Comparison of ENCODE assay signal across 18 cellular contexts in genomic region chr3:156661158-156661557, GRCh38. TPM values are rescaled to one million over a fixed set of nuclear protein-coding genes. Genes with fewer than 3 reads are reported as not detected.
DNase-seq lines count a peak whose midpoint lies in the region; ATAC-seq, FAIRE-seq and TF ChIP-seq lines count a peak whose summit lies in the region.
"Had no signal": no experiment of that assay in that cellular context is flagged by ENCODE, and none has a peak within 500 bp of the region (broad histone marks: within the 10 kb centered on the region; RNA-seq: fewer than 3 reads in every experiment).

No MANE protein-coding gene starts in this region.

- CTCF ChIA-PET in GM12878 (lab: Yijun Ruan, JAX): interaction anchor here (1.0 to 1.9 kb wide), 3 partner anchors 10 to 15 kb away, joined by 4 to 6 read pairs (median 6); partner anchors contain the start of gene TIPARP

- SMC1A ChIA-PET in GM12878 (lab: Charles Lee; ENCODE audit: uncharacterized antibody, unreplicated experiment): interaction anchor here (0.9 to 2.6 kb wide), 6 partner anchors 13 to 118 kb away, joined by 3 to 11 read pairs (median 5); no protein-coding TSS in a partner anchor

- H3K79me2 ChIP-seq in GM12878 (ENCODE audit: control insufficient read depth, insufficient read depth, low read length): no peaks in the 10 kb centered on the region

- peaks cover 3% of the 10 kb centered on the region for H3K27me3 Mint-ChIP-seq in glutamatergic neuron (ENCODE audit: unreplicated experiment)

- TF ChIP-seq RAD21 in GM12878 (IDR thresholded peaks at IDR 0.05; ENCODE audit: insufficient read depth, low read depth, low read length): no peak

- H3K27ac ChIP-seq in GM12878 (ENCODE audit: control insufficient read depth, insufficient read depth) (no peak overlapping the region), kidney (ENCODE audit: low read depth in 2 of 2, low read length in 2 of 2) (no peak overlapping the region)
- H3K27ac ChIP-seq: testis, VCaP had no signal

- no TSS peak for BruUV-seq in GM12878 (replicated peaks; lab: Mats Ljungman, UMichigan)

- POLR2A ChIA-PET in GM12878 (lab: Charles Lee): interaction anchor here (1.9 kb wide), 1 partner anchor 106 kb away, joined by 8 read pairs; the partner anchor contains the start of gene SSR3

- no peaks in the 10 kb centered on the region for H3K27me3 ChIP-seq in GM12878 (replicated peaks in 1 of 2; ENCODE audit: control insufficient read depth in 2 of 2, insufficient read depth in 2 of 2, low read length in 1 of 2)
- H3K27me3 ChIP-seq: testis had no signal

- H3K9ac ChIP-seq in GM12878 (ENCODE audit: control insufficient read depth, insufficient read depth, low read length) (no peak overlapping the region), kidney (ENCODE audit: low read length in 2 of 2) (no peak overlapping the region)

- no peak for TF ChIP-seq EP300 in GM12878 (IDR thresholded peaks at IDR 0.05; ENCODE audit: borderline replicate concordance in 1 of 2, control insufficient read depth in 1 of 2, low read depth in 2 of 2, low read length in 2 of 2)

- DNase-seq in GM12865 (ENCODE audit: low read depth): peak; percentile 49
- DNase-seq in GM12878 (ENCODE audit: low read depth, low spot score): no peak
- no peak for DNase-seq in stimulated activated CD4-positive, alpha-beta T cell treated with anti-CD3 and anti-CD28 coated beads, Interleukin-4, amount 100 ng/mL, for 4 hours
- no peak for DNase-seq in kidney
- DNase-seq in activated gamma-delta T cell treated with Interleukin-2 at 50 U/mL for 16 hours: no peak
- DNase-seq in glutamatergic neuron: no peak
- DNase-seq: amniotic stem cell; central memory CD4-positive, alpha-beta T cell; effector memory CD4-positive, alpha-beta T cell; NCI-H1417 treated with DMSO at 0.1 percent for 48 hours; NCI-H2171; testis had no signal

- TF ChIP-seq POLR2A in GM12878 (IDR thresholded peaks at IDR 0.05; ENCODE audit: low read depth, low read length): no peak

- no peaks in the 10 kb centered on the region for H3K4me1 Mint-ChIP-seq in glutamatergic neuron (ENCODE audit: low read depth, unreplicated experiment)

- 45% methylated on average over 2 of the region's 2 CpGs for WGBS in GM12878 (ENCODE audit: insufficient coverage, insufficient replicate concordance, low lambda C conversion rate, missing lambda C conversion rate)

- FAIRE-seq in GM12878 (lab: Jason Lieb, UNC): no peak
- no peak for FAIRE-seq in kidney (lab: Jason Lieb, UNC)
- FAIRE-seq: G401.6, islet of Langerhans had no signal

- peak overlapping the region; percentile 1 for H3K4me2 ChIP-seq in GM12878 (ENCODE audit: control insufficient read depth, insufficient read depth)

- H2AFZ ChIP-seq in GM12878 (ENCODE audit: control insufficient read depth, low read depth, low read length): no peak overlapping the region

- H3K9me3 ChIP-seq in GM12878 (replicated peaks; ENCODE audit: control insufficient read depth, insufficient read depth, low read length): no peaks in the 10 kb centered on the region
- H3K9me3 ChIP-seq in kidney (ENCODE audit: control insufficient read depth in 1 of 2, low read length in 2 of 2): no peaks in the 10 kb centered on the region
- H3K9me3 ChIP-seq: testis had no signal

- no peak overlapping the region for H3K4me3 Mint-ChIP-seq in glutamatergic neuron (ENCODE audit: unreplicated experiment)

- no peak for TF ChIP-seq CTCF in GM12865 (IDR thresholded peaks at IDR 0.05; ENCODE audit: insufficient read depth, low read depth, low read length, missing control alignments)
- no peak for TF ChIP-seq CTCF in GM12878 (IDR thresholded peaks at IDR 0.05 in 2 of 3, conservative IDR thresholded peaks at IDR 0.05 in 1 of 3; ENCODE audit: control insufficient read depth in 2 of 3, extremely low read depth in 1 of 3, insufficient read depth in 1 of 3, low read depth in 3 of 3, low read length in 3 of 3)
- TF ChIP-seq CTCF in kidney (IDR thresholded peaks at IDR 0.05; ENCODE audit: borderline replicate concordance, extremely low read depth, insufficient read depth): no peak
- TF ChIP-seq CTCF in glutamatergic neuron (IDR thresholded peaks at IDR 0.05; ENCODE audit: partially characterized antibody, unreplicated experiment): no peak

- no peaks in the 10 kb centered on the region for H4K20me1 ChIP-seq in GM12878 (ENCODE audit: control insufficient read depth, insufficient read depth)

- peak; percentile 31 for ATAC-seq in GM21360 (IDR thresholded peaks at IDR 0.05; ENCODE audit: unreplicated experiment)
- ATAC-seq in HG03521 (IDR thresholded peaks at IDR 0.05; ENCODE audit: unreplicated experiment): peak; percentile 28
- peak; percentile 66 for ATAC-seq in GM12878

- intact Hi-C loops in GM12878 (cut with micrococcal nuclease; ENCODE audit: unreplicated experiment) (no loop called here), kidney (cut with DNase I) (no loop called here)

- H3K9me3 Mint-ChIP-seq in glutamatergic neuron (ENCODE audit: unreplicated experiment): no peaks in the 10 kb centered on the region

- no peaks in the 10 kb centered on the region for H3K36me3 ChIP-seq in GM12878 (ENCODE audit: control insufficient read depth in 2 of 2, insufficient read depth in 2 of 2, low read length in 1 of 2)
- H3K36me3 ChIP-seq in kidney (ENCODE audit: control insufficient read depth in 1 of 2, insufficient read depth in 2 of 2, low read length in 2 of 2): no peaks in the 10 kb centered on the region

- H3K4me3 ChIP-seq in GM12865 (ENCODE audit: low read depth, low read length) (no peak overlapping the region), GM12878 (no peak overlapping the region), kidney (ENCODE audit: low read length in 2 of 2) (no peak overlapping the region)
- H3K4me3 ChIP-seq: skin epidermis, testis had no signal

- peaks cover 49% of the 10 kb centered on the region for H3K4me1 ChIP-seq in GM12878 (ENCODE audit: control insufficient read depth, insufficient read depth, low read length)
- no peaks in the 10 kb centered on the region for H3K4me1 ChIP-seq in kidney (ENCODE audit: control insufficient read depth in 1 of 2, insufficient read depth in 1 of 2, low read depth in 1 of 2, low read length in 2 of 2)

- RAD21 ChIA-PET in GM12878 (lab: Charles Lee; ENCODE audit: unreplicated experiment): interaction anchor here (1.2 to 1.4 kb wide), 3 partner anchors 9 to 13 kb away, joined by 3 to 8 read pairs (median 4); partner anchors contain the start of gene TIPARP

- no peak overlapping the region for H3K27ac Mint-ChIP-seq in glutamatergic neuron (ENCODE audit: unreplicated experiment)

- no peaks in the 10 kb centered on the region for H3K36me3 Mint-ChIP-seq in glutamatergic neuron (ENCODE audit: unreplicated experiment)

- in situ Hi-C loops in GM12878 (cut with MboI): no loop called here

TF ChIP-seq in GM12878, 131 proteins besides CTCF, POLR2A, EP300 and RAD21 (continues in another document):
- TF ChIP-seq, protein P1, sequence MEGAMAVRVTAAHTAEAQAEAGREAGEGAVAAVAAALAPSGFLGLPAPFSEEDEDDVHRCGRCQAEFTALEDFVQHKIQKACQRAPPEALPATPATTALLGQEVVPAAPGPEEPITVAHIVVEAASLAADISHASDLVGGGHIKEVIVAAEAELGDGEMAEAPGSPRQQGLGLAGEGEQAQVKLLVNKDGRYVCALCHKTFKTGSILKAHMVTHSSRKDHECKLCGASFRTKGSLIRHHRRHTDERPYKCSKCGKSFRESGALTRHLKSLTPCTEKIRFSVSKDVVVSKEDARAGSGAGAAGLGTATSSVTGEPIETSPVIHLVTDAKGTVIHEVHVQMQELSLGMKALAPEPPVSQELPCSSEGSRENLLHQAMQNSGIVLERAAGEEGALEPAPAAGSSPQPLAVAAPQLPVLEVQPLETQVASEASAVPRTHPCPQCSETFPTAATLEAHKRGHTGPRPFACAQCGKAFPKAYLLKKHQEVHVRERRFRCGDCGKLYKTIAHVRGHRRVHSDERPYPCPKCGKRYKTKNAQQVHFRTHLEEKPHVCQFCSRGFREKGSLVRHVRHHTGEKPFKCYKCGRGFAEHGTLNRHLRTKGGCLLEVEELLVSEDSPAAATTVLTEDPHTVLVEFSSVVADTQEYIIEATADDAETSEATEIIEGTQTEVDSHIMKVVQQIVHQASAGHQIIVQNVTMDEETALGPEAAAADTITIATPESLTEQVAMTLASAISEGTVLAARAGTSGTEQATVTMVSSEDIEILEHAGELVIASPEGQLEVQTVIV (IDR thresholded peaks at IDR 0.05; ENCODE audit: borderline replicate concordance, partially characterized antibody): no peak
- TF ChIP-seq NBN (IDR thresholded peaks at IDR 0.05): peak; percentile 58; the same call in 1 of the 2 replicates

RNA-seq across cellular contexts. Expression of gene TIPARP, which starts 13.2 kb away (rescaled TPM):
- 60.0 and 68.9 TPM in 2 replicates for total RNA-seq in GM12878 (2013; cell fraction: nucleolus; rRNA removed)
- 17.8 and 23.4 TPM in 2 replicates for total RNA-seq in GM12878 (2014; rRNA removed)
- total RNA-seq in GM12878 (2014; rRNA removed; fragmentation: Illumina TruSeq; extraction: Trizol): 21.5 TPM in 2 replicates
- 13.8 and 14.8 TPM in 2 replicates for total RNA-seq in GM12878 (2021)
- 12.8 TPM for polyA plus RNA-seq in GM12878 (2011; ENCODE audit: low read depth)
- 13.5 and 17.2 TPM in 2 replicates for polyA plus RNA-seq in GM12878 (2011; rRNA removed)
- 5.4 and 9.3 TPM in 2 replicates for polyA plus RNA-seq in GM12878 (2011; cell fraction: cytosol; rRNA removed)
- polyA plus RNA-seq in GM12878 (2011; cell fraction: nucleus; rRNA removed): 12.0 and 17.3 TPM in 2 replicates
- 16.9 and 22.4 TPM in 2 replicates for polyA plus RNA-seq in GM12878 (2012)
- 17.8 and 22.1 TPM in 2 replicates for polyA plus RNA-seq in GM12878 (2014; fragmentation: Illumina TruSeq; extraction: Trizol)
- 1 to 10 TPM; 3.2 to 3.3 TPM for polyA plus RNA-seq in GM12878 (2014; fragmentation: Nextera tagmentation; extraction: Ambion mirVana)
- polyA plus RNA-seq in GM12878 (2014; rRNA removed): 7.6 and 9.3 TPM in 2 replicates
- 1 to 10 TPM; 6.1 to 7.9 TPM for polyA plus RNA-seq in GM12878 (2016; fragmentation: Nextera tagmentation; extraction: Ambion mirVana)
- polyA minus RNA-seq in GM12878 (2011; rRNA and poly(A)+ RNA removed): 17.3 and 21.8 TPM in 2 replicates
- 6.5 and 7.7 TPM in 2 replicates for polyA minus RNA-seq in GM12878 (2011; cell fraction: cytosol; rRNA and poly(A)+ RNA removed)
- polyA minus RNA-seq in GM12878 (2011; cell fraction: nucleus; rRNA and poly(A)+ RNA removed): 41.8 and 42.7 TPM in 2 replicates
- total RNA-seq in kidney: 21.8 TPM
- polyA plus RNA-seq in kidney (ENCODE audit: insufficient read depth, low read depth, low replicate concordance): 9.5 TPM
- 9.5 TPM for total RNA-seq in glutamatergic neuron (ENCODE audit: unreplicated experiment)
